22 cellular contexts compared by ENCODE assay signal in genomic region chr1:47338249-47339077, GRCh38. TPM values are rescaled to one million over a fixed set of nuclear protein-coding genes. Genes with fewer than 3 reads are reported as not detected.
A peak's percentile ranks its signal among the peaks of the same experiment; 100 is the strongest.
DNase-seq lines count a peak whose midpoint lies in the region; ATAC-seq and TF ChIP-seq lines count a peak whose summit lies in the region.
"Had no signal": no experiment of that assay in that cellular context is flagged by ENCODE, and none has a peak within 500 bp of the region (broad histone marks: within the 10 kb centered on the region; RNA-seq: fewer than 3 reads in every experiment).

No MANE protein-coding gene starts in this region.

- H3K27me3 ChIP-seq in DND-41 (ENCODE audit: insufficient read depth, low read length, poor library complexity) (no peaks in the 10 kb centered on the region), SU-DHL-6 (ENCODE audit: low read length) (no peaks in the 10 kb centered on the region), neural progenitor cell (no peaks in the 10 kb centered on the region)

- no peaks in the 10 kb centered on the region for H3K27me3 Mint-ChIP-seq in activated T-cell treated with anti-CD3 and anti-CD28 coated beads, Interleukin-2, amount 50 U/mL, for 24 hours
- H3K27me3 Mint-ChIP-seq in activated T-cell treated with anti-CD3 and anti-CD28 coated beads, Interleukin-2, amount 50 U/mL, for 4 hours (ENCODE audit: low read depth) = no peaks in the 10 kb centered on the region
- H3K27me3 Mint-ChIP-seq in neural progenitor cell (ENCODE audit: insufficient read depth, low read depth) = peaks cover 3% of the 10 kb centered on the region
- H3K27me3 Mint-ChIP-seq: stimulated activated naive B cell treated with anti-CD40 and anti-IgM and Interleukin-4, amounts not matched to agents 10 μg/mL and 1 μg/mL and 100 μg/mL, for 72 hours had no signal

- H3K27ac Mint-ChIP-seq in activated T-cell treated with anti-CD3 and anti-CD28 coated beads, Interleukin-2, amount 50 U/mL, for 24 hours = peak overlapping the region; percentile 68
- H3K27ac Mint-ChIP-seq in neural progenitor cell = no peak overlapping the region
- H3K27ac Mint-ChIP-seq: stimulated activated naive B cell treated with anti-CD40 and anti-IgM and Interleukin-4, amounts not matched to agents 10 μg/mL and 1 μg/mL and 100 μg/mL, for 72 hours; T-helper 2 cell treated with Interferon-gamma antibody and Interleukin-4, amounts not matched to agents 5 μg/mL and 100 μg/mL, for 36 hours had no signal

- H3K79me2 ChIP-seq in DND-41 (ENCODE audit: insufficient read depth, low read length) (peaks cover 92% of the 10 kb centered on the region), SU-DHL-6 (ENCODE audit: insufficient read depth, low read length) (peaks cover 81% of the 10 kb centered on the region), neural progenitor cell (ENCODE audit: low read depth) (peaks cover 58% of the 10 kb centered on the region)

- peaks cover 7% of the 10 kb centered on the region for H3K36me3 ChIP-seq in DND-41 (ENCODE audit: insufficient read depth, low read length)
- no peaks in the 10 kb centered on the region; the same call in 1 of the 2 replicates for H3K36me3 ChIP-seq in SU-DHL-6 (ENCODE audit: low read length)
- H3K36me3 ChIP-seq in neural progenitor cell = no peaks in the 10 kb centered on the region
- H3K36me3 ChIP-seq: thoracic aorta had no signal

- H3K36me3 Mint-ChIP-seq in activated T-cell treated with anti-CD3 and anti-CD28 coated beads, Interleukin-2, amount 50 U/mL, for 24 hours (ENCODE audit: low read depth) = peaks cover 45% of the 10 kb centered on the region
- H3K36me3 Mint-ChIP-seq in activated T-cell treated with anti-CD3 and anti-CD28 coated beads, Interleukin-2, amount 50 U/mL, for 4 hours (ENCODE audit: insufficient read depth) = peaks cover 6% of the 10 kb centered on the region
- peaks cover 2% of the 10 kb centered on the region for H3K36me3 Mint-ChIP-seq in neural progenitor cell

- no peak overlapping the region for H3K4me3 Mint-ChIP-seq in activated T-cell treated with anti-CD3 and anti-CD28 coated beads, Interleukin-2, amount 50 U/mL, for 24 hours
- no peak overlapping the region for H3K4me3 Mint-ChIP-seq in activated T-cell treated with anti-CD3 and anti-CD28 coated beads, Interleukin-2, amount 50 U/mL, for 4 hours
- H3K4me3 Mint-ChIP-seq in neural progenitor cell = no peak overlapping the region
- H3K4me3 Mint-ChIP-seq: stimulated activated naive B cell treated with anti-CD40 and anti-IgM and Interleukin-4, amounts not matched to agents 10 μg/mL and 1 μg/mL and 100 μg/mL, for 72 hours; T-helper 2 cell treated with Interferon-gamma antibody and Interleukin-4, amounts not matched to agents 5 μg/mL and 100 μg/mL, for 36 hours had no signal

- no peaks in the 10 kb centered on the region for H3K9me2 ChIP-seq in SU-DHL-6 (replicated peaks; ENCODE audit: insufficient read depth, low read length)

- H3K9me3 ChIP-seq in DND-41 (ENCODE audit: insufficient read depth, low read length, severe bottlenecking) = no peaks in the 10 kb centered on the region
- H3K9me3 ChIP-seq in SU-DHL-6 (ENCODE audit: insufficient read depth, low read length) = no peaks in the 10 kb centered on the region
- H3K9me3 ChIP-seq in neural progenitor cell (ENCODE audit: low read depth) = no peaks in the 10 kb centered on the region
- H3K9me3 ChIP-seq: thoracic aorta had no signal

- TF ChIP-seq CTCF in DND-41 (IDR thresholded peaks at IDR 0.05; ENCODE audit: borderline replicate concordance, extremely low read depth, low read length, poor library complexity, severe bottlenecking) (no peak), SU-DHL-6 (IDR thresholded peaks at IDR 0.05; ENCODE audit: insufficient read depth, low read length, poor library complexity, severe bottlenecking) (no peak), neural progenitor cell (IDR thresholded peaks at IDR 0.05) (no peak), omental fat pad (IDR thresholded peaks at IDR 0.05) (no peak)

- no peak for ATAC-seq in activated T-cell treated with anti-CD3 and anti-CD28 coated beads, Interleukin-2, amount 50 U/mL, for 4 hours
- ATAC-seq in DND-41 (ENCODE audit: insufficient read depth, low read depth) (no peak), omental fat pad (ENCODE audit: low FRiP score) (no peak)
- ATAC-seq: Right ventricle myocardium inferior; stimulated activated naive B cell treated with anti-CD40 and anti-IgM and Interleukin-4, amounts not matched to agents 10 μg/mL and 1 μg/mL and 100 μg/mL, for 72 hours had no signal

- peaks cover 12% of the 10 kb centered on the region; the same call in 1 of the 2 replicates for H4K20me1 ChIP-seq in DND-41 (ENCODE audit: insufficient read depth, low read length)
- no peaks in the 10 kb centered on the region; the same call in 1 of the 2 replicates for H4K20me1 ChIP-seq in SU-DHL-6 (ENCODE audit: low read depth, low read length)
- no peaks in the 10 kb centered on the region for H4K20me1 ChIP-seq in neural progenitor cell (ENCODE audit: low read depth)

- H3F3A ChIP-seq in SU-DHL-6 (ENCODE audit: insufficient read depth) = peaks cover 11% of the 10 kb centered on the region
- H3F3A ChIP-seq in neural progenitor cell (ENCODE audit: low read depth) = peaks cover 24% of the 10 kb centered on the region

- peaks cover 26% of the 10 kb centered on the region for H3K4me1 Mint-ChIP-seq in activated T-cell treated with anti-CD3 and anti-CD28 coated beads, Interleukin-2, amount 50 U/mL, for 24 hours (ENCODE audit: low read depth)
- peaks cover 25% of the 10 kb centered on the region for H3K4me1 Mint-ChIP-seq in activated T-cell treated with anti-CD3 and anti-CD28 coated beads, Interleukin-2, amount 50 U/mL, for 4 hours (ENCODE audit: low read depth)
- peaks cover 10% of the 10 kb centered on the region for H3K4me1 Mint-ChIP-seq in neural progenitor cell

- DNase-seq in activated T-cell treated with anti-CD3 and anti-CD28 coated beads, Interleukin-2, amount 50 U/mL, for 24 hours = no peak
- no peak for DNase-seq in activated T-cell treated with anti-CD3 and anti-CD28 coated beads, Interleukin-2, amount 50 U/mL, for 4 hours
- DNase-seq in DND-41 (no peak), neural progenitor cell (ENCODE audit: low spot score) (no peak), GM19238 (ENCODE audit: insufficient read length, low spot score) (no peak), putamen (ENCODE audit: low spot score) (no peak), omental fat pad (ENCODE audit: low spot score) (no peak)
- DNase-seq: activated CD4-positive, alpha-beta T cell treated with anti-CD3 and anti-CD28 coated beads for 4 hours; activated naive CD4-positive, alpha-beta T cell; activated T-cell treated with anti-CD3 and anti-CD28 coated beads, Interleukin-2, amount 50 U/mL, for 1 hour; anterior cingulate cortex; DMS153; effector memory CD4-positive, alpha-beta T cell; MM.1S; NCI-H1417; stimulated activated CD4-positive, alpha-beta T cell treated with anti-CD3 and anti-CD28 coated beads, Interleukin-4, amount 100 ng/mL, for 4 hours; stimulated activated naive B cell treated with anti-CD40 and anti-IgM and Interleukin-4, amounts not matched to agents 10 μg/mL and 1 μg/mL and 100 μg/mL, for 72 hours had no signal

- H2AFZ ChIP-seq in DND-41 (ENCODE audit: low read depth, low read length) = no peak overlapping the region
- no peak overlapping the region for H2AFZ ChIP-seq in SU-DHL-6 (ENCODE audit: low read depth, low read length, severe bottlenecking)
- H2AFZ ChIP-seq in neural progenitor cell (replicated peaks) = no peak overlapping the region

- H3K27ac ChIP-seq in DND-41 (ENCODE audit: low read length) = peak overlapping the region; percentile 3; the same call in 1 of the 2 replicates
- no peak overlapping the region for H3K27ac ChIP-seq in SU-DHL-6 (ENCODE audit: low read depth, low read length)
- peak overlapping the region; percentile 15 for H3K27ac ChIP-seq in neural progenitor cell
- H3K27ac ChIP-seq: thoracic aorta had no signal

- H3K4me1 ChIP-seq in DND-41 (ENCODE audit: insufficient read depth, low read length) (peaks cover 29% of the 10 kb centered on the region), neural progenitor cell (peaks cover 7% of the 10 kb centered on the region)

- H3K4me3 ChIP-seq in DND-41 (ENCODE audit: low read depth in 1 of 2, low read length in 2 of 2) = no peak overlapping the region
- no peak overlapping the region for H3K4me3 ChIP-seq in SU-DHL-6 (ENCODE audit: insufficient read depth, low read length, poor library complexity, severe bottlenecking)
- no peak overlapping the region for H3K4me3 ChIP-seq in neural progenitor cell
- H3K4me3 ChIP-seq: coronary artery, thoracic aorta had no signal

- no peak overlapping the region for H3K9ac ChIP-seq in DND-41 (ENCODE audit: low read depth, low read length)
- no peak overlapping the region for H3K9ac ChIP-seq in SU-DHL-6 (ENCODE audit: low read length)
- H3K9ac ChIP-seq in neural progenitor cell = no peak overlapping the region

- no peak overlapping the region for H3K4me2 ChIP-seq in DND-41 (ENCODE audit: insufficient read depth, low read length)
- H3K4me2 ChIP-seq in SU-DHL-6 (ENCODE audit: low read depth, low read length, poor library complexity, severe bottlenecking) = peak overlapping the region; percentile 15
- no peak overlapping the region for H3K4me2 ChIP-seq in neural progenitor cell

- no peaks in the 10 kb centered on the region for H3K9me3 Mint-ChIP-seq in activated T-cell treated with anti-CD3 and anti-CD28 coated beads, Interleukin-2, amount 50 U/mL, for 24 hours
- H3K9me3 Mint-ChIP-seq in activated T-cell treated with anti-CD3 and anti-CD28 coated beads, Interleukin-2, amount 50 U/mL, for 4 hours = no peaks in the 10 kb centered on the region
- no peaks in the 10 kb centered on the region for H3K9me3 Mint-ChIP-seq in neural progenitor cell
- H3K9me3 Mint-ChIP-seq: stimulated activated naive B cell treated with anti-CD40 and anti-IgM and Interleukin-4, amounts not matched to agents 10 μg/mL and 1 μg/mL and 100 μg/mL, for 72 hours; T-helper 2 cell treated with Interferon-gamma antibody and Interleukin-4, amounts not matched to agents 5 μg/mL and 100 μg/mL, for 36 hours had no signal

RNA-seq across cellular contexts. Expression of gene CMPK1, which starts 4.9 kb away (rescaled TPM):
- 100 to 1,000 TPM; 104 to 116 (median 107) TPM for total RNA-seq in activated T-cell treated with anti-CD3 and anti-CD28 coated beads, Interleukin-2, amount 50 U/mL, for 4 hours
- total RNA-seq in neural progenitor cell (ENCODE audit: low replicate concordance) (39.6 and 68.0 TPM in 2 replicates), omental fat pad (100 to 1,000 TPM in 3 of 4 donors, 10 to 100 TPM in 1; 96.9 to 120 (median 112) TPM)

RNA-seq across cellular contexts. Expression of gene STIL, which starts 24.5 kb away (rescaled TPM):
- total RNA-seq in activated T-cell treated with anti-CD3 and anti-CD28 coated beads, Interleukin-2, amount 50 U/mL, for 4 hours = 1 to 10 TPM; 7.3 to 9.2 (median 7.6) TPM
- total RNA-seq in neural progenitor cell (ENCODE audit: low replicate concordance) (49.0 and 59.0 TPM in 2 replicates), omental fat pad (1 to 10 TPM; 1.0 to 2.2 (median 1.3) TPM)
